In the genomic region with DNA sequence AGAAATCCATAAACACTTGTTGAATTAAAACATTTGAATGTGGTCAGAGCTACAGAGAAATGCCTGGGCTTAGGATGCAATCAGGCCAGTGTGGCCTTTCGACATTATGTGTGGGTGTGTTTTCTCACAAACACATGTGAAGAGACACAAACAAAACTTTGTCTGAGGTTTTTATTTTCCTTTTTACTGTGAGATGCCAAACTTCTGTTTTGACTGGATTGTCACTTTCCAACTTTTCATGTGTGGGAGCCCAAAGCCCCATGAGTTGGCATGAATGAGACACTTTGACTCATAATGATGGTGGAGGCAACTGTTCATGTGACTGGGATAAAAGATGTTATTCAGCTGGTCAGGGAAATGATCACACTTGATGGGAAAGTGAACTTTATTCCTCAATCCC, we compare ENCODE assay signal across 1 cellular context.
TF ChIP-seq lines count a peak whose summit lies in the region.

No MANE protein-coding gene starts in this region.

TF ChIP-seq in GM23338, 12 proteins besides CTCF, POLR2A, EP300 and RAD21 (continued from another document):
- TF ChIP-seq, protein P1, sequence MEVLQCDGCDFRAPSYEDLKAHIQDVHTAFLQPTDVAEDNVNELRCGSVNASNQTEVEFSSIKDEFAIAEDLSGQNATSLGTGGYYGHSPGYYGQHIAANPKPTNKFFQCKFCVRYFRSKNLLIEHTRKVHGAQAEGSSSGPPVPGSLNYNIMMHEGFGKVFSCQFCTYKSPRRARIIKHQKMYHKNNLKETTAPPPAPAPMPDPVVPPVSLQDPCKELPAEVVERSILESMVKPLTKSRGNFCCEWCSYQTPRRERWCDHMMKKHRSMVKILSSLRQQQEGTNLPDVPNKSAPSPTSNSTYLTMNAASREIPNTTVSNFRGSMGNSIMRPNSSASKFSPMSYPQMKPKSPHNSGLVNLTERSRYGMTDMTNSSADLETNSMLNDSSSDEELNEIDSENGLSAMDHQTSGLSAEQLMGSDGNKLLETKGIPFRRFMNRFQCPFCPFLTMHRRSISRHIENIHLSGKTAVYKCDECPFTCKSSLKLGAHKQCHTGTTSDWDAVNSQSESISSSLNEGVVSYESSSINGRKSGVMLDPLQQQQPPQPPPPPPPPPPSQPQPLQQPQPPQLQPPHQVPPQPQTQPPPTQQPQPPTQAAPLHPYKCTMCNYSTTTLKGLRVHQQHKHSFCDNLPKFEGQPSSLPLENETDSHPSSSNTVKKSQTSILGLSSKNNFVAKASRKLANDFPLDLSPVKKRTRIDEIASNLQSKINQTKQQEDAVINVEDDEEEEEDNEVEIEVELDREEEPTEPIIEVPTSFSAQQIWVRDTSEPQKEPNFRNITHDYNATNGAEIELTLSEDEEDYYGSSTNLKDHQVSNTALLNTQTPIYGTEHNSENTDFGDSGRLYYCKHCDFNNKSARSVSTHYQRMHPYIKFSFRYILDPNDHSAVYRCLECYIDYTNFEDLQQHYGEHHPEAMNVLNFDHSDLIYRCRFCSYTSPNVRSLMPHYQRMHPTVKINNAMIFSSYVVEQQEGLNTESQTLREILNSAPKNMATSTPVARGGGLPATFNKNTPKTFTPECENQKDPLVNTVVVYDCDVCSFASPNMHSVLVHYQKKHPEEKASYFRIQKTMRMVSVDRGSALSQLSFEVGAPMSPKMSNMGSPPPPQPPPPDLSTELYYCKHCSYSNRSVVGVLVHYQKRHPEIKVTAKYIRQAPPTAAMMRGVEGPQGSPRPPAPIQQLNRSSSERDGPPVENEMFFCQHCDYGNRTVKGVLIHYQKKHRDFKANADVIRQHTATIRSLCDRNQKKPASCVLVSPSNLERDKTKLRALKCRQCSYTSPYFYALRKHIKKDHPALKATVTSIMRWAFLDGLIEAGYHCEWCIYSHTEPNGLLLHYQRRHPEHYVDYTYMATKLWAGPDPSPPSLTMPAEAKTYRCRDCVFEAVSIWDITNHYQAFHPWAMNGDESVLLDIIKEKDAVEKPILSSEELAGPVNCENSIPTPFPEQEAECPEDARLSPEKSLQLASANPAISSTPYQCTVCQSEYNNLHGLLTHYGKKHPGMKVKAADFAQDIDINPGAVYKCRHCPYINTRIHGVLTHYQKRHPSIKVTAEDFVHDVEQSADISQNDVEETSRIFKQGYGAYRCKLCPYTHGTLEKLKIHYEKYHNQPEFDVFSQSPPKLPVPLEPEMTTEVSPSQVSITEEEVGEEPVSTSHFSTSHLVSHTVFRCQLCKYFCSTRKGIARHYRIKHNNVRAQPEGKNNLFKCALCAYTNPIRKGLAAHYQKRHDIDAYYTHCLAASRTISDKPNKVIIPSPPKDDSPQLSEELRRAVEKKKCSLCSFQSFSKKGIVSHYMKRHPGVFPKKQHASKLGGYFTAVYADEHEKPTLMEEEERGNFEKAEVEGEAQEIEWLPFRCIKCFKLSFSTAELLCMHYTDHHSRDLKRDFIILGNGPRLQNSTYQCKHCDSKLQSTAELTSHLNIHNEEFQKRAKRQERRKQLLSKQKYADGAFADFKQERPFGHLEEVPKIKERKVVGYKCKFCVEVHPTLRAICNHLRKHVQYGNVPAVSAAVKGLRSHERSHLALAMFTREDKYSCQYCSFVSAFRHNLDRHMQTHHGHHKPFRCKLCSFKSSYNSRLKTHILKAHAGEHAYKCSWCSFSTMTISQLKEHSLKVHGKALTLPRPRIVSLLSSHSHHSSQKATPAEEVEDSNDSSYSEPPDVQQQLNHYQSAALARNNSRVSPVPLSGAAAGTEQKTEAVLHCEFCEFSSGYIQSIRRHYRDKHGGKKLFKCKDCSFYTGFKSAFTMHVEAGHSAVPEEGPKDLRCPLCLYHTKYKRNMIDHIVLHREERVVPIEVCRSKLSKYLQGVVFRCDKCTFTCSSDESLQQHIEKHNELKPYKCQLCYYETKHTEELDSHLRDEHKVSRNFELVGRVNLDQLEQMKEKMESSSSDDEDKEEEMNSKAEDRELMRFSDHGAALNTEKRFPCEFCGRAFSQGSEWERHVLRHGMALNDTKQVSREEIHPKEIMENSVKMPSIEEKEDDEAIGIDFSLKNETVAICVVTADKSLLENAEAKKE (CRISPR knock-in tag; IDR thresholded peaks at IDR 0.05), result no peak
- no peak for TF ChIP-seq EZH2 (IDR thresholded peaks at IDR 0.05; ENCODE audit: low read depth, unreplicated experiment)
TF ChIP-seq in GM23338: peak in this region for 0.
